Comparison of ENCODE assay signal across 8 cellular contexts in the genomic region with DNA sequence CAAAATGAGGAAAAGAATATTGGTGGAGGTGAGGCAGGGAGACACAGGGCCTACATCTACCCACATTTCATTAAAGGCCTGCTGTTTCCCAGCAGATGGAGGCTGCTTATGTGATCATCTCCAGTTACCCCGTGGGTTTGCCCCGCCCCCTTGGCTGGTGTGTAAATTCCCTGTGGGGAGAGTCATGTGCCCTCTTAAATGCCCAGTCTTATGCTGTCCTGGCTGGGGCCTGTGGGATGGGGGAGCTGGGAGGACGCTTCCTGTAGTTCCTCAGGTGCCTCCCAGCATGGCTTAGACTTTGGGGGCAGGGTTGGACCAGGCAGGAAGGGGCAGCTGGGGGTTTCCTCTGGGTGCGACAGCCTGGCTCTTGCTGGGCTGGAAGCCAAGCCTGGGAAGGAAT. TPM values are rescaled to one million over a fixed set of nuclear protein-coding genes. Genes with fewer than 3 reads are reported as not detected.
DNase-seq lines count a peak whose midpoint lies in the region; FAIRE-seq and TF ChIP-seq lines count a peak whose summit lies in the region.

No MANE protein-coding gene starts in this region.

- POLR2A ChIA-PET in RWPE1 (lab: Yijun Ruan, JAX; ENCODE audit: low non-redundant PET) = interaction anchor here (0.7 to 2.1 kb wide), 3 partner anchors 16 to 126 kb away, joined by 3 to 11 read pairs (median 5); a partner anchor contains a TSS

- no peaks in the 10 kb centered on the region for H3K4me1 ChIP-seq in parathyroid adenoma

- peak overlapping the region; percentile 50 for H3K27ac Mint-ChIP-seq in activated naive CD4-positive, alpha-beta T cell treated with anti-CD3 and anti-CD28 coated beads for 36 hours

- H3K79me2 ChIP-seq in parathyroid adenoma = no peaks in the 10 kb centered on the region

- H2AFZ ChIP-seq in parathyroid adenoma = peak overlapping the region; percentile 62

- H3K4me3 ChIP-seq in epithelial cell of proximal tubule (ENCODE audit: low read depth, low read length) (no peak overlapping the region), parathyroid adenoma (ENCODE audit: low read depth, low read length) (no peak overlapping the region)

- H3K9me3 Mint-ChIP-seq in activated naive CD4-positive, alpha-beta T cell treated with anti-CD3 and anti-CD28 coated beads for 36 hours = peaks cover 13% of the 10 kb centered on the region

- FAIRE-seq in GM12891 (lab: Jason Lieb, UNC) (no peak), D721Med (lab: Jason Lieb, UNC) (no peak)

- no peak for TF ChIP-seq CTCF in RWPE1 (conservative IDR thresholded peaks at IDR 0.05; ENCODE audit: low read depth)
- TF ChIP-seq CTCF in epithelial cell of proximal tubule (conservative IDR thresholded peaks at IDR 0.05; ENCODE audit: low read depth, low read length) = no peak
- TF ChIP-seq CTCF in parathyroid adenoma (IDR thresholded peaks at IDR 0.05) = no peak
- TF ChIP-seq CTCF in D721Med (IDR thresholded peaks at IDR 0.05; ENCODE audit: insufficient read depth, missing control alignments) = no peak

- no peak overlapping the region for H3K4me2 ChIP-seq in parathyroid adenoma (ENCODE audit: low read length)

- H3K27me3 ChIP-seq in parathyroid adenoma (ENCODE audit: control insufficient read depth, insufficient read depth, low read length) = no peaks in the 10 kb centered on the region

- H3K4me1 Mint-ChIP-seq in activated naive CD4-positive, alpha-beta T cell treated with anti-CD3 and anti-CD28 coated beads for 36 hours (ENCODE audit: low read depth) = peaks cover 30% of the 10 kb centered on the region

- no peak for TF ChIP-seq POLR2A in GM12891 (IDR thresholded peaks at IDR 0.05; ENCODE audit: low read depth, low read length)

- CTCF ChIA-PET in activated naive CD4-positive, alpha-beta T cell treated with anti-CD3 and anti-CD28 coated beads for 36 hours (lab: Charles Lee) = interaction anchor here (2.6 kb wide), 1 partner anchor 71 kb away, joined by 12 read pairs; no protein-coding TSS in a partner anchor
- CTCF ChIA-PET in RWPE1 (lab: Yijun Ruan, JAX) = interaction anchor here (1.5 kb wide), 1 partner anchor 71 kb away, joined by 3 read pairs; no protein-coding TSS in a partner anchor

- intact Hi-C loops in activated naive CD4-positive, alpha-beta T cell treated with anti-CD3 and anti-CD28 coated beads for 36 hours (cut with micrococcal nuclease) = no loop called here

- no peaks in the 10 kb centered on the region for H3K9me3 ChIP-seq in parathyroid adenoma (ENCODE audit: control insufficient read depth, low read length)

- DNase-seq in activated naive CD4-positive, alpha-beta T cell treated with anti-CD3 and anti-CD28 coated beads for 36 hours = peak; percentile 46
- DNase-seq in activated naive CD4-positive, alpha-beta T cell (lab: John Stamatoyannopoulos, UW) = no peak
- DNase-seq in RWPE1 (ENCODE audit: low spot score) (peak; percentile 77), epithelial cell of proximal tubule (ENCODE audit: low read depth) (peak; percentile 86), GM12891 (ENCODE audit: insufficient read length, low spot score) (no peak), D721Med (ENCODE audit: insufficient read length, low spot score) (no peak)
- no peak for DNase-seq in activated CD4-positive, CD25-positive, alpha-beta regulatory T cell treated with anti-CD3 and anti-CD28 coated beads, Interleukin-2, amount 50 U/mL, for 72 hours

- H3K36me3 Mint-ChIP-seq in activated naive CD4-positive, alpha-beta T cell treated with anti-CD3 and anti-CD28 coated beads for 36 hours (ENCODE audit: low read depth) = peaks cover 4% of the 10 kb centered on the region

- H3K27me3 Mint-ChIP-seq in activated naive CD4-positive, alpha-beta T cell treated with anti-CD3 and anti-CD28 coated beads for 36 hours (ENCODE audit: low read depth) = peaks cover 6% of the 10 kb centered on the region

- H3K9ac ChIP-seq in parathyroid adenoma = no peak overlapping the region

- no peaks in the 10 kb centered on the region for H3K36me3 ChIP-seq in parathyroid adenoma (ENCODE audit: control insufficient read depth, insufficient read depth, low read length)

- peak overlapping the region; percentile 88 for H3K27ac ChIP-seq in RWPE1
- peak overlapping the region; percentile 56 for H3K27ac ChIP-seq in parathyroid adenoma

- H3K4me3 Mint-ChIP-seq in activated naive CD4-positive, alpha-beta T cell treated with anti-CD3 and anti-CD28 coated beads for 36 hours = no peak overlapping the region

TF ChIP-seq in GM12891, 5 proteins besides CTCF, POLR2A, EP300 and RAD21:
- TF ChIP-seq TAF1 (IDR thresholded peaks at IDR 0.05; ENCODE audit: low read depth, low read length) (no peak), POLR2AphosphoS5 (IDR thresholded peaks at IDR 0.05; ENCODE audit: low read depth, low read length) (no peak), PAX5 (IDR thresholded peaks at IDR 0.05; ENCODE audit: insufficient read depth, low read length, severe bottlenecking) (no peak), POU2F2 (IDR thresholded peaks at IDR 0.05; ENCODE audit: low read depth, low read length) (no peak), SPI1 (IDR thresholded peaks at IDR 0.05; ENCODE audit: low read depth, low read length) (no peak)

RNA-seq across cellular contexts. Expression of a gene that starts 15.5 kb away (rescaled TPM):
- 1 to 10 TPM; 2.4 TPM for total RNA-seq in activated naive CD4-positive, alpha-beta T cell treated with anti-CD3 and anti-CD28 coated beads for 36 hours
- 43.4 and 55.5 TPM in 2 replicates for total RNA-seq in epithelial cell of proximal tubule
- polyA plus RNA-seq in GM12891 (2012; ENCODE audit: low read depth, missing spikeins) = not detected

Comparison
In these comparisons a context has a peak if more than half of its experiments do, and no peak if none do; other contexts are left out.
1. DNase-seq: peak in activated naive CD4-positive, alpha-beta T cell treated with anti-CD3 and anti-CD28 coated beads for 36 hours (single experiment), RWPE1 (single experiment) and epithelial cell of proximal tubule (single experiment); none in activated naive CD4-positive, alpha-beta T cell (0 of 4), GM12891 (single experiment), activated CD4-positive, CD25-positive, alpha-beta regulatory T cell treated with anti-CD3 and anti-CD28 coated beads, Interleukin-2, amount 50 U/mL, for 72 hours (single experiment) and D721Med (single experiment).
2. RNA of a gene that starts 15.5 kb away (total RNA-seq): 43.4 to 55.5 TPM in epithelial cell of proximal tubule; 2.4 TPM in activated naive CD4-positive, alpha-beta T cell treated with anti-CD3 and anti-CD28 coated beads for 36 hours; every median in the first group is over 10 times any median in the second.